In the genomic region with DNA sequence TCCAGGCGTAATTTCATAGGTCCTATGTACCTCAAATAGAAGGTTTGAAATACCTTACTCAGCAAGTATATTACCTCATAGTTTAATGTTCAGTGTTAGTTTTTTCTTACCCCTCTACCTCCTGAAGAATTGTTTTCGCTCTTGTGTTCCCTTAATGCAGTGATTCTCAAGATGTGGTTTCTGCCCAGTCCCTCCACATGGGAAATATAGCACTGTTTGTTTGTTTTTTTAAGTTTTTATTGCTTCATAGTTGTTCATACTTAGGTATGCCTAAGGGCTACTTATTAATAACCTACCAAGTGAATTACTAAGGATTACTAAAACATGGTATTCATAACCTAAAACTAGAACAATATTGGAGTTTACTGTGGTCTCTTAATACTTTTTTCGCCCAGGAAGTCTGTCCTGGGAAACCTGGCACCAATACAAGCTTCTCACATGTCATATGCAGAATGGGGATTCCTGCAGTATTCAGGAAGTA, we compare ENCODE assay signal across 17 cellular contexts. TPM values are rescaled to one million over a fixed set of nuclear protein-coding genes. Genes with fewer than 3 reads are reported as not detected.
DNase-seq lines count a peak whose midpoint lies in the region; ATAC-seq, FAIRE-seq and TF ChIP-seq lines count a peak whose summit lies in the region.
"Had no signal": no experiment of that assay in that cellular context is flagged by ENCODE, and none has a peak within 500 bp of the region (broad histone marks: within the 10 kb centered on the region; RNA-seq: fewer than 3 reads in every experiment).

No MANE protein-coding gene starts in this region.

- H3K4me3 ChIP-seq in Panc1 (ENCODE audit: low read depth in 2 of 2, low read length in 2 of 2) (peak overlapping the region in 1 of 2 experiments; percentile 11; a peak in 1 of 4 replicates), endothelial cell of umbilical vein (replicated peaks in 1 of 3; ENCODE audit: insufficient read depth in 1 of 3, low read depth in 1 of 3, low read length in 3 of 3) (no peak overlapping the region)

- TF ChIP-seq CTCF in Panc1 (IDR thresholded peaks at IDR 0.05), result no peak
- TF ChIP-seq CTCF in endothelial cell of umbilical vein (IDR thresholded peaks at IDR 0.05; ENCODE audit: extremely low read depth in 1 of 2, insufficient read depth in 1 of 2, low read depth in 1 of 2, low read length in 2 of 2), result no peak
- TF ChIP-seq CTCF in neural crest cell (conservative IDR thresholded peaks at IDR 0.05), result no peak

- H4K20me1 ChIP-seq in endothelial cell of umbilical vein (replicated peaks; ENCODE audit: control insufficient read depth, extremely low read depth, insufficient read depth, low read length), result no peaks in the 10 kb centered on the region

- peaks cover 36% of the 10 kb centered on the region for H3K4me1 Mint-ChIP-seq in neural crest cell

- intact Hi-C loops in Panc1 (cut with micrococcal nuclease; ENCODE audit: unreplicated experiment) (no loop called here), endothelial cell of umbilical vein (cut with micrococcal nuclease) (no loop called here)

- POLR2A ChIA-PET in Panc1 (lab: Charles Lee) (no interaction called here), endothelial cell of umbilical vein (lab: Charles Lee) (no interaction called here)

- CTCF ChIA-PET in Panc1 (lab: Charles Lee), result no interaction called here
- CTCF ChIA-PET in endothelial cell of umbilical vein (lab: Charles Lee), result interaction anchor here (1.6 kb wide), 1 partner anchor 50 kb away, joined by 3 read pairs; no protein-coding TSS in a partner anchor

- FAIRE-seq in endothelial cell of umbilical vein (lab: Jason Lieb, UNC), result no peak

- H3K79me2 ChIP-seq in endothelial cell of umbilical vein (ENCODE audit: control insufficient read depth, insufficient read depth, low read length), result peaks cover 88% of the 10 kb centered on the region

- H3K27ac ChIP-seq in Panc1 (ENCODE audit: low read length) (peak overlapping the region; percentile 59; the same call in 1 of the 2 replicates), endothelial cell of umbilical vein (ENCODE audit: insufficient read depth, low read depth, low read length) (peak overlapping the region; percentile 20)
- H3K27ac ChIP-seq: KMS-11 had no signal

- no peaks in the 10 kb centered on the region for H3K9me3 Mint-ChIP-seq in neural crest cell
- H3K9me3 Mint-ChIP-seq: immature natural killer cell; T-helper 1 cell treated with Interleukin-12 subunit alpha and Interleukin-12 subunit beta and Interleukin-4 antibody, amounts not matched to agents 30 μg/mL and 1 μg/mL, for 36 hours had no signal

- no peaks in the 10 kb centered on the region for H3K27me3 ChIP-seq in Panc1 (ENCODE audit: control insufficient read depth, insufficient read depth, low read length)
- H3K27me3 ChIP-seq in endothelial cell of umbilical vein (ENCODE audit: control insufficient read depth in 2 of 2, insufficient read depth in 2 of 2, low read length in 2 of 2), result no peaks in the 10 kb centered on the region

- H3K9me3 ChIP-seq in Panc1 (ENCODE audit: control insufficient read depth, insufficient read depth, low read depth, low read length), result no peaks in the 10 kb centered on the region
- no peaks in the 10 kb centered on the region for H3K9me3 ChIP-seq in endothelial cell of umbilical vein (replicated peaks; ENCODE audit: control insufficient read depth, insufficient read depth, low read length)

- H3K9me1 ChIP-seq in endothelial cell of umbilical vein (replicated peaks; ENCODE audit: control insufficient read depth, extremely low read depth, insufficient read depth, low read length), result no peaks in the 10 kb centered on the region

- in situ Hi-C loops in Panc1 (cut with HindIII; ENCODE audit: low pct_unique_long_range_greater_than_20kb, low sequenced_read_pairs), result no loop called here

- no peak overlapping the region for H3K9ac ChIP-seq in endothelial cell of umbilical vein (replicated peaks; ENCODE audit: extremely low read depth, insufficient read depth, low read length)
- H3K9ac ChIP-seq: KMS-11 had no signal

- H3K27me3 Mint-ChIP-seq in neural crest cell (ENCODE audit: low read depth), result no peaks in the 10 kb centered on the region
- H3K27me3 Mint-ChIP-seq: CD4-positive, CD25-positive, alpha-beta regulatory T cell had no signal

- H3K4me1 ChIP-seq in Panc1 (ENCODE audit: control insufficient read depth, insufficient read depth, low read length) (peaks cover 40% of the 10 kb centered on the region), endothelial cell of umbilical vein (ENCODE audit: control insufficient read depth, extremely low read depth, insufficient read depth, low read length) (peaks cover 62% of the 10 kb centered on the region)

- H3K36me3 Mint-ChIP-seq in neural crest cell (ENCODE audit: low read depth), result no peaks in the 10 kb centered on the region
- H3K36me3 Mint-ChIP-seq: immature natural killer cell had no signal

- ATAC-seq in Panc1 (no peak), GM18907 (IDR thresholded peaks at IDR 0.05; ENCODE audit: unreplicated experiment) (no peak)
- ATAC-seq: esophagus mucosa, sciatic nerve had no signal

- BruUV-seq in Panc1 (replicated peaks; lab: Mats Ljungman, UMichigan) (no TSS peak), endothelial cell of umbilical vein (replicated peaks; lab: Mats Ljungman, UMichigan) (no TSS peak)

- peak overlapping the region; percentile 36 for H3K4me3 Mint-ChIP-seq in neural crest cell
- H3K4me3 Mint-ChIP-seq: immature natural killer cell; T-helper 1 cell treated with Interleukin-12 subunit alpha and Interleukin-12 subunit beta and Interleukin-4 antibody, amounts not matched to agents 30 μg/mL and 1 μg/mL, for 36 hours had no signal

- no peak for TF ChIP-seq POLR2A in endothelial cell of umbilical vein (IDR thresholded peaks at IDR 0.05; ENCODE audit: low read depth, low read length)

- H3K36me3 ChIP-seq in Panc1 (ENCODE audit: control insufficient read depth, insufficient read depth, low read length) (no peaks in the 10 kb centered on the region; the same call in none of the 2 replicates), endothelial cell of umbilical vein (ENCODE audit: control insufficient read depth in 2 of 2, extremely low read depth in 1 of 2, insufficient read depth in 2 of 2, low read length in 2 of 2) (peaks cover 0 to 3% of the 10 kb centered on the region in 2 experiments)

- DNase-seq in ELR (ENCODE audit: low read depth) (peak; percentile 87), Panc1 (ENCODE audit: low read depth, low spot score) (no peak), endothelial cell of umbilical vein (ENCODE audit: low read depth, low spot score) (peak; percentile 30), neural crest cell (ENCODE audit: low read depth, low spot score) (no peak), NCI-H510A treated with DMSO at 0.1 percent for 48 hours (lab: John Stamatoyannopoulos, UW) (no peak), NCI-H1417 treated with DMSO at 0.1 percent for 48 hours (lab: John Stamatoyannopoulos, UW) (no peak), HuH-7 (ENCODE audit: low spot score) (no peak)
- DNase-seq: activated CD4-positive, alpha-beta T cell treated with anti-CD3 and anti-CD28 coated beads, Interleukin-2, amount 50 U/mL, for 4 hours; activated effector memory CD4-positive, alpha-beta T cell treated with anti-CD3 and anti-CD28 coated beads, Interleukin-2, amount 50 U/mL, for 16 hours; CD4-positive, CD25-positive, alpha-beta regulatory T cell; immature natural killer cell; NCI-H2107 had no signal

- dilution Hi-C loops in endothelial cell of umbilical vein (cut with MboI; ENCODE audit: extremely low pct_ligation_motif_present, low sequenced_read_pairs), result no loop called here

- peak overlapping the region; percentile 40 for H3K4me2 ChIP-seq in endothelial cell of umbilical vein (ENCODE audit: insufficient read depth, low read length)
- H3K4me2 ChIP-seq: KMS-11 had no signal

- no peak overlapping the region for H2AFZ ChIP-seq in endothelial cell of umbilical vein (ENCODE audit: low read depth, low read length)

- H3K27ac Mint-ChIP-seq in neural crest cell (ENCODE audit: unreplicated experiment), result no peak overlapping the region
- H3K27ac Mint-ChIP-seq: CD4-positive, CD25-positive, alpha-beta regulatory T cell; immature natural killer cell; T-helper 1 cell treated with Interleukin-12 subunit alpha and Interleukin-12 subunit beta and Interleukin-4 antibody, amounts not matched to agents 30 μg/mL and 1 μg/mL, for 36 hours had no signal

RNA-seq across cellular contexts. Expression of a gene that starts 5.0 kb away (rescaled TPM):
- 29.4 TPM for total RNA-seq in Panc1 (2021; ENCODE audit: unreplicated experiment)
- 16.2 TPM for polyA plus RNA-seq in Panc1 (2012; ENCODE audit: insufficient read length)
- 55.1 and 55.8 TPM in 2 replicates for total RNA-seq in endothelial cell of umbilical vein
- polyA plus RNA-seq in endothelial cell of umbilical vein, result 23.6 and 28.5 TPM in 2 replicates
- 30.7 and 34.6 TPM in 2 replicates for polyA plus RNA-seq in endothelial cell of umbilical vein (2011; cell fraction: cytosol; rRNA removed)
- polyA plus RNA-seq in endothelial cell of umbilical vein (2011; cell fraction: nucleus; rRNA removed), result 46.1 and 58.4 TPM in 2 replicates
- 41.6 and 50.5 TPM in 2 replicates for polyA plus RNA-seq in endothelial cell of umbilical vein (2012)
- 109 and 131 TPM in 2 replicates for polyA minus RNA-seq in endothelial cell of umbilical vein
- 16.5 TPM for polyA minus RNA-seq in endothelial cell of umbilical vein (2011; cell fraction: cytosol; rRNA and poly(A)+ RNA removed)
- polyA minus RNA-seq in endothelial cell of umbilical vein (2011; cell fraction: nucleus; rRNA and poly(A)+ RNA removed), result 51.7 and 75.9 TPM in 2 replicates
- 46.8 and 53.4 TPM in 2 replicates for total RNA-seq in neural crest cell

RNA-seq across cellular contexts. Expression of a gene that starts 5.3 kb away (rescaled TPM):
- 67.6 TPM for total RNA-seq in Panc1 (2021; ENCODE audit: unreplicated experiment)
- polyA plus RNA-seq in Panc1 (2012; ENCODE audit: insufficient read length), result 39.9 TPM
- total RNA-seq in endothelial cell of umbilical vein, result 91.8 and 98.2 TPM in 2 replicates
- 82.6 and 86.2 TPM in 2 replicates for polyA plus RNA-seq in endothelial cell of umbilical vein
- polyA plus RNA-seq in endothelial cell of umbilical vein (2011; cell fraction: cytosol; rRNA removed), result 77.3 and 85.4 TPM in 2 replicates
- 160 and 163 TPM in 2 replicates for polyA plus RNA-seq in endothelial cell of umbilical vein (2011; cell fraction: nucleus; rRNA removed)
- 74.4 and 90.7 TPM in 2 replicates for polyA plus RNA-seq in endothelial cell of umbilical vein (2012)
- polyA minus RNA-seq in endothelial cell of umbilical vein, result 59.9 and 72.4 TPM in 2 replicates
- polyA minus RNA-seq in endothelial cell of umbilical vein (2011; cell fraction: cytosol; rRNA and poly(A)+ RNA removed), result 47.5 TPM
- 39.3 and 39.8 TPM in 2 replicates for polyA minus RNA-seq in endothelial cell of umbilical vein (2011; cell fraction: nucleus; rRNA and poly(A)+ RNA removed)
- total RNA-seq in neural crest cell, result 102 and 108 TPM in 2 replicates

RNA-seq across cellular contexts. Expression of a gene that starts 54.0 kb away (rescaled TPM):
- total RNA-seq in Panc1 (2021; ENCODE audit: unreplicated experiment), result 47.7 TPM
- 45.3 TPM for polyA plus RNA-seq in Panc1 (2012; ENCODE audit: insufficient read length)
- total RNA-seq in endothelial cell of umbilical vein, result 76.7 and 80.4 TPM in 2 replicates
- polyA plus RNA-seq in endothelial cell of umbilical vein, result 103 and 111 TPM in 2 replicates
- polyA plus RNA-seq in endothelial cell of umbilical vein (2011; cell fraction: cytosol; rRNA removed), result 81.7 and 87.7 TPM in 2 replicates
- 33.2 and 36.3 TPM in 2 replicates for polyA plus RNA-seq in endothelial cell of umbilical vein (2011; cell fraction: nucleus; rRNA removed)
- 76.8 and 88.3 TPM in 2 replicates for polyA plus RNA-seq in endothelial cell of umbilical vein (2012)
- 73.4 and 77.5 TPM in 2 replicates for polyA minus RNA-seq in endothelial cell of umbilical vein
- 27.3 TPM for polyA minus RNA-seq in endothelial cell of umbilical vein (2011; cell fraction: cytosol; rRNA and poly(A)+ RNA removed)
- 17.6 and 23.6 TPM in 2 replicates for polyA minus RNA-seq in endothelial cell of umbilical vein (2011; cell fraction: nucleus; rRNA and poly(A)+ RNA removed)
- 62.6 and 63.9 TPM in 2 replicates for total RNA-seq in neural crest cell

Comparison
In these comparisons a context has a peak if more than half of its experiments do, and no peak if none do; other contexts are left out.
1. DNase-seq: peak in ELR (single experiment) and endothelial cell of umbilical vein (single experiment); none in Panc1 (single experiment), neural crest cell (single experiment), NCI-H510A treated with DMSO at 0.1 percent for 48 hours (single experiment), NCI-H1417 treated with DMSO at 0.1 percent for 48 hours (single experiment) and HuH-7 (single experiment).